Comparison of ENCODE assay signal across 22 cellular contexts in genomic region chr2:173248381-173248780, GRCh38.
"Had no signal": no experiment of that assay in that cellular context is flagged by ENCODE, and none has a peak within 500 bp of the region (broad histone marks: within the 10 kb centered on the region; RNA-seq: fewer than 3 reads in every experiment).

No MANE protein-coding gene starts in this region.

- H3K27me3 Mint-ChIP-seq: memory B cell, progenitor cell of endocrine pancreas had no signal

- H3K9me3 ChIP-seq: gastrocnemius medialis, stomach, thyroid gland, vagina had no signal

- H3K9ac ChIP-seq: neural progenitor cell, parathyroid adenoma had no signal

- H3K27ac ChIP-seq: dorsolateral prefrontal cortex, gastrocnemius medialis, neural progenitor cell, parathyroid adenoma, stomach, thyroid gland, vagina had no signal

- H3K79me2 ChIP-seq: parathyroid adenoma had no signal

- H3K4me3 Mint-ChIP-seq: memory B cell; mesothelial cell of epicardium; naive thymus-derived CD4-positive, alpha-beta T cell; nephron; neural progenitor cell; stimulated activated effector memory CD8-positive, alpha-beta T cell treated with anti-CD3 and anti-CD28 coated beads, Interleukin-12 subunit alpha, Interleukin-12 subunit beta, amount 100 ng/mL, for 72 hours had no signal

- DNase-seq: dorsolateral prefrontal cortex; effector CD4-positive, alpha-beta T cell; foreskin fibroblast; gastrocnemius medialis; head of caudate nucleus; naive thymus-derived CD4-positive, alpha-beta T cell; stimulated activated CD4-positive, alpha-beta T cell treated with anti-CD3 and anti-CD28 coated beads, Interleukin-2, amount 100 ng/mL, for 24 hours; stimulated activated CD4-positive, alpha-beta T cell treated with anti-CD3 and anti-CD28 coated beads, Interleukin-4, amount 100 ng/mL, for 24 hours; stimulated activated naive CD4-positive, alpha-beta T cell treated with Interleukin-2 at 50 U/mL for 16 hours; stomach; thyroid gland; trophoblast cell had no signal

- ATAC-seq: gastrocnemius medialis; left lobe of liver; naive thymus-derived CD4-positive, alpha-beta T cell; sciatic nerve; stimulated activated effector memory CD8-positive, alpha-beta T cell treated with anti-CD3 and anti-CD28 coated beads, Interleukin-12 subunit alpha, Interleukin-12 subunit beta, amount 100 ng/mL, for 72 hours had no signal

- H3K4me2 ChIP-seq: neural progenitor cell had no signal

- H3K36me3 Mint-ChIP-seq: memory B cell; naive thymus-derived CD4-positive, alpha-beta T cell; neural progenitor cell; stimulated activated effector memory CD8-positive, alpha-beta T cell treated with anti-CD3 and anti-CD28 coated beads, Interleukin-12 subunit alpha, Interleukin-12 subunit beta, amount 100 ng/mL, for 72 hours had no signal

- H2AFZ ChIP-seq: neural progenitor cell, parathyroid adenoma had no signal

- H3K4me1 Mint-ChIP-seq: memory B cell; mesothelial cell of epicardium; naive thymus-derived CD4-positive, alpha-beta T cell; stimulated activated effector memory CD8-positive, alpha-beta T cell treated with anti-CD3 and anti-CD28 coated beads, Interleukin-12 subunit alpha, Interleukin-12 subunit beta, amount 100 ng/mL, for 72 hours had no signal

- H3K27me3 ChIP-seq: gastrocnemius medialis, neural progenitor cell, stomach, thyroid gland, vagina had no signal

- H3K4me1 ChIP-seq: gastrocnemius medialis, parathyroid adenoma, thyroid gland, vagina had no signal

- H3K9me3 Mint-ChIP-seq: memory B cell; mesothelial cell of epicardium; naive thymus-derived CD4-positive, alpha-beta T cell; nephron; neural progenitor cell; stimulated activated effector memory CD8-positive, alpha-beta T cell treated with anti-CD3 and anti-CD28 coated beads, Interleukin-12 subunit alpha, Interleukin-12 subunit beta, amount 100 ng/mL, for 72 hours had no signal

- H3K27ac Mint-ChIP-seq: memory B cell; mesothelial cell of epicardium; naive thymus-derived CD4-positive, alpha-beta T cell; nephron; neural progenitor cell; progenitor cell of endocrine pancreas; stimulated activated effector memory CD8-positive, alpha-beta T cell treated with anti-CD3 and anti-CD28 coated beads, Interleukin-12 subunit alpha, Interleukin-12 subunit beta, amount 100 ng/mL, for 72 hours had no signal
